In genomic region chr17:65763786-65764185, GRCh38 we compare ENCODE assay signal across 9 cellular contexts.
"Had no signal": no experiment of that assay in that cellular context is flagged by ENCODE, and none has a peak within 500 bp of the region (broad histone marks: within the 10 kb centered on the region; RNA-seq: fewer than 3 reads in every experiment).

No MANE protein-coding gene starts in this region.

- FAIRE-seq: K562 had no signal

- H3K9me3 Mint-ChIP-seq: HFFc6 had no signal

- H3K36me3 ChIP-seq: HAP-1 had no signal

- H3K4me3 Mint-ChIP-seq: HFFc6 had no signal

- H3K4me1 ChIP-seq: HAP-1 had no signal

- ATAC-seq: HCT116, K562 had no signal

- H3K27ac ChIP-seq: GM23248, HL-60 had no signal

- H2AFZ ChIP-seq: GM23248 had no signal

- H3K9me3 ChIP-seq: HAP-1 had no signal

- DNase-seq: GM23248, GOT3, HFFc6, IMR-90, KG1 had no signal

- H3K27ac Mint-ChIP-seq: HFFc6 had no signal

- H3K4me3 ChIP-seq: GM23248, HAP-1, K562 had no signal

- H3K9ac ChIP-seq: GM23248 had no signal
